ENCODE assay signal across 10 cellular contexts in genomic region chr14:64724578-64724930, GRCh38. TPM values are rescaled to one million over a fixed set of nuclear protein-coding genes. Genes with fewer than 3 reads are reported as not detected.
DNase-seq lines count a peak whose midpoint lies in the region; ATAC-seq and TF ChIP-seq lines count a peak whose summit lies in the region.
"Had no signal": no experiment of that assay in that cellular context is flagged by ENCODE, and none has a peak within 500 bp of the region (broad histone marks: within the 10 kb centered on the region; RNA-seq: fewer than 3 reads in every experiment).

No MANE protein-coding gene starts in this region.

- H3K27me3 Mint-ChIP-seq in CD4-positive, alpha-beta memory T cell, result no peaks in the 10 kb centered on the region
- H3K27me3 Mint-ChIP-seq in progenitor cell of endocrine pancreas, result no peaks in the 10 kb centered on the region
- H3K27me3 Mint-ChIP-seq: stimulated activated naive CD8-positive, alpha-beta T cell treated with anti-CD3 and anti-CD28 coated beads, Interleukin-15, Interleukin-2, amounts not matched to agents 100 ng/mL and 50 ng/mL, for 24 hours had no signal

- peaks cover 11% of the 10 kb centered on the region for H3K36me3 ChIP-seq in CD4-positive, alpha-beta memory T cell (ENCODE audit: insufficient read depth, low read length)
- H3K36me3 ChIP-seq in Loucy (ENCODE audit: insufficient read depth, low read length) (peaks cover 22% of the 10 kb centered on the region; the same call in 1 of the 2 replicates), esophagus (ENCODE audit: control insufficient read depth in 2 of 2, insufficient read depth in 2 of 2, low read length in 1 of 2) (peaks cover 0 to 14% of the 10 kb centered on the region in 2 donors)

- H3K9ac ChIP-seq in Loucy (ENCODE audit: low read depth, low read length, poor library complexity, severe bottlenecking), result peak overlapping the region; percentile 22

- peak overlapping the region; percentile 87 to 97 (median 95) for H3K27ac Mint-ChIP-seq in CD4-positive, alpha-beta memory T cell
- H3K27ac Mint-ChIP-seq in progenitor cell of endocrine pancreas, result peak overlapping the region; percentile 47
- H3K27ac Mint-ChIP-seq: naive B cell had no signal

- H3F3A ChIP-seq in Loucy (ENCODE audit: low read depth), result no peaks in the 10 kb centered on the region

- H3K4me2 ChIP-seq in Loucy (ENCODE audit: low read depth, low read length, poor library complexity, severe bottlenecking), result no peak overlapping the region

- H3K36me3 Mint-ChIP-seq in CD4-positive, alpha-beta memory T cell, result peaks cover 23 to 31% of the 10 kb centered on the region in 2 donors
- peaks cover 10% of the 10 kb centered on the region for H3K36me3 Mint-ChIP-seq in progenitor cell of endocrine pancreas (ENCODE audit: insufficient read depth)
- H3K36me3 Mint-ChIP-seq: naive B cell had no signal

- no peak overlapping the region for H3K4me3 ChIP-seq in CD4-positive, alpha-beta memory T cell (ENCODE audit: low read length in 2 of 2)
- no peak overlapping the region for H3K4me3 ChIP-seq in Loucy (ENCODE audit: low read length, poor library complexity, severe bottlenecking)
- H3K4me3 ChIP-seq in esophagus (ENCODE audit: low read depth in 1 of 2, low read length in 2 of 2), result no peak overlapping the region

- no peak for DNase-seq in CD4-positive, alpha-beta memory T cell
- DNase-seq in progenitor cell of endocrine pancreas (ENCODE audit: low spot score, unreplicated experiment) (no peak), GM10248 (ENCODE audit: extremely low spot score) (no peak), ecto neural progenitor cell (ENCODE audit: low spot score) (no peak)
- DNase-seq: naive B cell, NCI-H1436 had no signal

- intact Hi-C loops in CD4-positive, alpha-beta memory T cell (cut with micrococcal nuclease), result loop anchor here (5.0 kb wide), 2 partner anchors 33 to 52 kb away; no protein-coding TSS in a partner anchor

- H3K4me1 Mint-ChIP-seq in CD4-positive, alpha-beta memory T cell, result peaks cover 82 to 100% (median 92%) of the 10 kb centered on the region in 4 donors
- peaks cover 45% of the 10 kb centered on the region for H3K4me1 Mint-ChIP-seq in progenitor cell of endocrine pancreas (ENCODE audit: low read depth)

- peak overlapping the region; percentile 52 to 84 (median 78) for H3K4me3 Mint-ChIP-seq in CD4-positive, alpha-beta memory T cell
- H3K4me3 Mint-ChIP-seq in progenitor cell of endocrine pancreas (ENCODE audit: low read depth), result no peak overlapping the region
- H3K4me3 Mint-ChIP-seq: naive B cell; stimulated activated naive CD8-positive, alpha-beta T cell treated with anti-CD3 and anti-CD28 coated beads, Interleukin-15, Interleukin-2, amounts not matched to agents 100 ng/mL and 50 ng/mL, for 24 hours had no signal

- no peaks in the 10 kb centered on the region for H3K9me2 ChIP-seq in Loucy (replicated peaks; ENCODE audit: low read depth, low read length)

- no peak for ATAC-seq in GM21619 (IDR thresholded peaks at IDR 0.05; ENCODE audit: unreplicated experiment)

- POLR2A ChIA-PET in CD4-positive, alpha-beta memory T cell (lab: Charles Lee; ENCODE audit: partially characterized antibody), result interaction anchor here (1.1 to 15.7 kb wide), 12 partner anchors 8 to 51 kb away, joined by 6 to 469 read pairs (median 16); partner anchors contain the start of gene PLEKHG3
- POLR2A ChIA-PET in GM10248 (lab: Yijun Ruan, JAX), result no interaction called here

- no peaks in the 10 kb centered on the region for H3K9me3 ChIP-seq in CD4-positive, alpha-beta memory T cell (ENCODE audit: control insufficient read depth in 1 of 2, low read length in 2 of 2)
- H3K9me3 ChIP-seq in Loucy (ENCODE audit: insufficient read depth, low read depth, low read length), result no peaks in the 10 kb centered on the region
- H3K9me3 ChIP-seq in esophagus (ENCODE audit: control insufficient read depth in 2 of 2, insufficient read depth in 1 of 2, low read depth in 1 of 2, low read length in 1 of 2), result no peaks in the 10 kb centered on the region

- no peaks in the 10 kb centered on the region for H3K9me3 Mint-ChIP-seq in CD4-positive, alpha-beta memory T cell
- no peaks in the 10 kb centered on the region for H3K9me3 Mint-ChIP-seq in progenitor cell of endocrine pancreas (ENCODE audit: low read depth)
- H3K9me3 Mint-ChIP-seq: stimulated activated naive CD8-positive, alpha-beta T cell treated with anti-CD3 and anti-CD28 coated beads, Interleukin-15, Interleukin-2, amounts not matched to agents 100 ng/mL and 50 ng/mL, for 24 hours had no signal

- H3K79me2 ChIP-seq in Loucy (ENCODE audit: insufficient read depth, low read length), result peaks cover 67% of the 10 kb centered on the region; the same call in 1 of the 2 replicates

- peaks cover 100% of the 10 kb centered on the region for H3K4me1 ChIP-seq in CD4-positive, alpha-beta memory T cell (ENCODE audit: insufficient read depth, low read length)
- H3K4me1 ChIP-seq in Loucy (ENCODE audit: insufficient read depth, low read length, poor library complexity, severe bottlenecking) (peaks cover 41% of the 10 kb centered on the region), esophagus (ENCODE audit: control insufficient read depth in 2 of 2, insufficient read depth in 2 of 2, low read length in 1 of 2) (peaks cover 10 to 45% of the 10 kb centered on the region in 2 donors)

- H4K20me1 ChIP-seq in Loucy (ENCODE audit: insufficient read depth, low read length, poor library complexity, severe bottlenecking), result peaks cover 8% of the 10 kb centered on the region

- TF ChIP-seq CTCF in Loucy (conservative IDR thresholded peaks at IDR 0.05; ENCODE audit: low read length), result no peak
- no peak for TF ChIP-seq CTCF in progenitor cell of endocrine pancreas (IDR thresholded peaks at IDR 0.05; ENCODE audit: unreplicated experiment)
- no peak for TF ChIP-seq CTCF in GM10248 (IDR thresholded peaks at IDR 0.05; ENCODE audit: control extremely low read depth, extremely low read depth, low read depth, missing control alignments)

- peak overlapping the region; percentile 55 for H3K27ac ChIP-seq in CD4-positive, alpha-beta memory T cell (ENCODE audit: low read depth, low read length)
- H3K27ac ChIP-seq in esophagus (ENCODE audit: low read depth in 2 of 2, low read length in 1 of 2), result peak overlapping the region; percentile 75 to 95

- CTCF ChIA-PET in CD4-positive, alpha-beta memory T cell (lab: Charles Lee; ENCODE audit: partially characterized antibody), result interaction anchor here (1.1 to 8.4 kb wide), 6 partner anchors 18 to 41 kb away, joined by 4 to 67 read pairs (median 6); partner anchors contain the start of gene PLEKHG3
- CTCF ChIA-PET in GM10248 (lab: Yijun Ruan, JAX), result no interaction called here

- H3K27me3 ChIP-seq in CD4-positive, alpha-beta memory T cell (ENCODE audit: insufficient read depth, low read length), result no peaks in the 10 kb centered on the region
- H3K27me3 ChIP-seq in Loucy (ENCODE audit: insufficient read depth, low read length, poor library complexity, severe bottlenecking), result no peaks in the 10 kb centered on the region
- no peaks in the 10 kb centered on the region for H3K27me3 ChIP-seq in esophagus (ENCODE audit: control insufficient read depth in 1 of 2, insufficient read depth in 2 of 2, low read length in 2 of 2)

- H2AFZ ChIP-seq in Loucy (ENCODE audit: low read length), result no peak overlapping the region

- 60 to 69% methylated on average over 1 of the region's 1 CpG for WGBS in esophagus, 2 donors

RNA-seq across cellular contexts. Expression of gene PLEKHG3, which starts 20.3 kb away (rescaled TPM):
- 10 to 100 TPM; 53.3 to 56.5 TPM for total RNA-seq in CD4-positive, alpha-beta memory T cell
- 10 to 100 TPM; 10.8 to 62.6 TPM for polyA plus RNA-seq in CD4-positive, alpha-beta memory T cell
- 10 to 100 TPM; 23.1 to 27.1 TPM for polyA plus RNA-seq in esophagus
- 76.0 and 81.0 TPM in 2 replicates for total RNA-seq in progenitor cell of endocrine pancreas
